In genomic region chr22:23565288-23565941, GRCh38 we compare ENCODE assay signal across 8 cellular contexts. TPM values are rescaled to one million over a fixed set of nuclear protein-coding genes. Genes with fewer than 3 reads are reported as not detected.
A peak's percentile ranks its signal among the peaks of the same experiment; 100 is the strongest.
DNase-seq lines count a peak whose midpoint lies in the region; ATAC-seq and TF ChIP-seq lines count a peak whose summit lies in the region.

No MANE protein-coding gene starts in this region.

- peak overlapping the region; percentile 78 for H3K4me3 Mint-ChIP-seq in activated T-cell treated with anti-CD3 and anti-CD28 coated beads, Interleukin-2, amount 50 U/mL, for 4 hours
- peak overlapping the region; percentile 86 for H3K4me3 Mint-ChIP-seq in T-helper 17 cell

- peaks cover 0 to 47% (median 42%) of the 10 kb centered on the region in 7 donors for H3K27me3 ChIP-seq in heart right ventricle

- ATAC-seq in activated T-cell treated with anti-CD3 and anti-CD28 coated beads, Interleukin-2, amount 50 U/mL, for 4 hours = peak; percentile 39 to 62
- ATAC-seq in T-helper 17 cell (peak; percentile 47), heart right ventricle (peak in 4 of 8 donors; percentile 42 to 64 (median 52)), HG03108 (IDR thresholded peaks at IDR 0.05; ENCODE audit: unreplicated experiment) (no peak), GM21529 (IDR thresholded peaks at IDR 0.05; ENCODE audit: unreplicated experiment) (no peak)

- peaks cover 6% of the 10 kb centered on the region for H3K4me1 Mint-ChIP-seq in activated T-cell treated with anti-CD3 and anti-CD28 coated beads, Interleukin-2, amount 50 U/mL, for 4 hours (ENCODE audit: low read depth)
- peaks cover 11% of the 10 kb centered on the region for H3K4me1 Mint-ChIP-seq in T-helper 17 cell

- H3K27ac ChIP-seq in heart right ventricle = no peak overlapping the region

- H3K36me3 Mint-ChIP-seq in activated T-cell treated with anti-CD3 and anti-CD28 coated beads, Interleukin-2, amount 50 U/mL, for 4 hours (ENCODE audit: insufficient read depth) = no peaks in the 10 kb centered on the region
- H3K36me3 Mint-ChIP-seq in T-helper 17 cell (ENCODE audit: low read depth) = peaks cover 4% of the 10 kb centered on the region

- WGBS in heart right ventricle, 2 donors = 8 to 11% methylated on average over 12 of the region's 12 CpGs

- no peaks in the 10 kb centered on the region for H3K9me3 Mint-ChIP-seq in activated T-cell treated with anti-CD3 and anti-CD28 coated beads, Interleukin-2, amount 50 U/mL, for 4 hours

- H3K27me3 Mint-ChIP-seq in activated T-cell treated with anti-CD3 and anti-CD28 coated beads, Interleukin-2, amount 50 U/mL, for 4 hours (ENCODE audit: low read depth) = peaks cover 40% of the 10 kb centered on the region
- peaks cover 41% of the 10 kb centered on the region for H3K27me3 Mint-ChIP-seq in T-helper 17 cell

- H3K4me1 ChIP-seq in heart right ventricle = peaks cover 0 to 16% (median 10%) of the 10 kb centered on the region in 9 donors

- DNase-seq in activated T-cell treated with anti-CD3 and anti-CD28 coated beads, Interleukin-2, amount 50 U/mL, for 4 hours = no peak
- DNase-seq in activated T-cell treated with anti-CD3 and anti-CD28 coated beads, Interleukin-2, amount 50 U/mL, for 1 hour = no peak
- DNase-seq in T-helper 17 cell (no peak), heart right ventricle (peak in 1 of 2 donors; percentile 25), retinal pigment epithelial cell (ENCODE audit: low read depth) (no peak), activated gamma-delta T cell (lab: John Stamatoyannopoulos, UW) (no peak)

- intact Hi-C loops in heart right ventricle (cut with DNase I) = no loop called here

- H3K9me3 ChIP-seq in T-helper 17 cell (ENCODE audit: control insufficient read depth, low read length, poor library complexity, severe bottlenecking) (no peaks in the 10 kb centered on the region), heart right ventricle (no peaks in the 10 kb centered on the region)

- no peak overlapping the region for H3K27ac Mint-ChIP-seq in T-helper 17 cell

- H3K4me3 ChIP-seq in heart right ventricle (peak overlapping the region in 9 of 10 donors; percentile 32 to 52 (median 42)), retinal pigment epithelial cell (ENCODE audit: low read length) (peak overlapping the region; percentile 35)

- H3K36me3 ChIP-seq in heart right ventricle = no peaks in the 10 kb centered on the region

- TF ChIP-seq CTCF in heart right ventricle (IDR thresholded peaks at IDR 0.05) (no peak), retinal pigment epithelial cell (conservative IDR thresholded peaks at IDR 0.05; ENCODE audit: low read depth, low read length) (peak; percentile 23)

RNA-seq across cellular contexts. Expression of gene IGLL1, which starts 14.7 kb away (rescaled TPM):
- not detected for total RNA-seq in activated T-cell treated with anti-CD3 and anti-CD28 coated beads, Interleukin-2, amount 50 U/mL, for 4 hours
- not detected for total RNA-seq in T-helper 17 cell
- total RNA-seq in heart right ventricle = not detected
- polyA plus RNA-seq in heart right ventricle = not detected

Comparison
In these comparisons a context has a peak if more than half of its experiments do, and no peak if none do; other contexts are left out.
1. ATAC-seq: peak in activated T-cell treated with anti-CD3 and anti-CD28 coated beads, Interleukin-2, amount 50 U/mL, for 4 hours (2 of 2) and T-helper 17 cell (single experiment); none in HG03108 (single experiment) and GM21529 (single experiment).